Comparison of ENCODE assay signal across 9 cellular contexts in genomic region chr15:58517252-58517681, GRCh38.
DNase-seq lines count a peak whose midpoint lies in the region; ATAC-seq and TF ChIP-seq lines count a peak whose summit lies in the region.
"Had no signal": no experiment of that assay in that cellular context is flagged by ENCODE, and none has a peak within 500 bp of the region (broad histone marks: within the 10 kb centered on the region; RNA-seq: fewer than 3 reads in every experiment).

No MANE protein-coding gene starts in this region.

- peaks cover 3% of the 10 kb centered on the region for H3K9me3 Mint-ChIP-seq in activated CD4-positive, alpha-beta memory T cell treated with anti-CD3 and anti-CD28 coated beads for 36 hours
- H3K9me3 Mint-ChIP-seq in immature natural killer cell (peaks cover 0 to 2% (median 0%) of the 10 kb centered on the region in 6 donors), osteocyte (ENCODE audit: unreplicated experiment) (peaks cover 4% of the 10 kb centered on the region)

- H3K27me3 Mint-ChIP-seq in activated CD4-positive, alpha-beta memory T cell treated with anti-CD3 and anti-CD28 coated beads for 36 hours, result no peaks in the 10 kb centered on the region
- H3K27me3 Mint-ChIP-seq in immature natural killer cell (ENCODE audit: low read depth in 3 of 3) (peaks cover 11 to 22% (median 21%) of the 10 kb centered on the region in 3 donors), osteocyte (ENCODE audit: unreplicated experiment) (no peaks in the 10 kb centered on the region)

- H3K4me3 Mint-ChIP-seq in activated CD4-positive, alpha-beta memory T cell treated with anti-CD3 and anti-CD28 coated beads for 36 hours, result no peak overlapping the region
- peak overlapping the region; percentile 39 to 79 (median 67) for H3K4me3 Mint-ChIP-seq in immature natural killer cell
- no peak overlapping the region for H3K4me3 Mint-ChIP-seq in osteocyte (ENCODE audit: unreplicated experiment)

- TF ChIP-seq CTCF in upper lobe of right lung (IDR thresholded peaks at IDR 0.05), result no peak
- no peak for TF ChIP-seq CTCF in osteocyte (IDR thresholded peaks at IDR 0.05)

- POLR2A ChIA-PET in activated CD4-positive, alpha-beta memory T cell treated with anti-CD3 and anti-CD28 coated beads for 36 hours (lab: Charles Lee), result interaction anchor here (0.7 kb wide), 1 partner anchor 253 kb away, joined by 3 read pairs; the partner anchor contains the start of gene MINDY2

- peaks cover 11% of the 10 kb centered on the region for H3K4me1 ChIP-seq in upper lobe of right lung

- peak overlapping the region; percentile 38 for H3K27ac ChIP-seq in upper lobe of right lung

- H3K9me3 ChIP-seq in upper lobe of right lung, result no peaks in the 10 kb centered on the region

- no peaks in the 10 kb centered on the region for H3K36me3 Mint-ChIP-seq in activated CD4-positive, alpha-beta memory T cell treated with anti-CD3 and anti-CD28 coated beads for 36 hours
- peaks cover 0 to 3% (median 2%) of the 10 kb centered on the region in 3 donors for H3K36me3 Mint-ChIP-seq in immature natural killer cell
- peaks cover 3% of the 10 kb centered on the region for H3K36me3 Mint-ChIP-seq in osteocyte (ENCODE audit: unreplicated experiment)

- no peak overlapping the region for H3K4me3 ChIP-seq in upper lobe of right lung

- H3K4me1 Mint-ChIP-seq in activated CD4-positive, alpha-beta memory T cell treated with anti-CD3 and anti-CD28 coated beads for 36 hours (ENCODE audit: low read depth), result peaks cover 24% of the 10 kb centered on the region
- H3K4me1 Mint-ChIP-seq in immature natural killer cell, result peaks cover 58 to 76% of the 10 kb centered on the region in 2 donors
- peaks cover 41% of the 10 kb centered on the region for H3K4me1 Mint-ChIP-seq in osteocyte (ENCODE audit: unreplicated experiment)

- H3K27ac Mint-ChIP-seq in activated CD4-positive, alpha-beta memory T cell treated with anti-CD3 and anti-CD28 coated beads for 36 hours, result no peak overlapping the region
- H3K27ac Mint-ChIP-seq in immature natural killer cell (peak overlapping the region; percentile 96 to 99 (median 98)), osteocyte (ENCODE audit: unreplicated experiment) (no peak overlapping the region)

- intact Hi-C loops in left ventricle myocardium superior (cut with micrococcal nuclease), result no loop called here
- intact Hi-C loops in Right ventricle myocardium inferior (cut with DNase I), result no loop called here
- intact Hi-C loops in activated CD4-positive, alpha-beta memory T cell treated with anti-CD3 and anti-CD28 coated beads for 36 hours (cut with micrococcal nuclease), result loop anchor here (5.0 kb wide), 1 partner anchor 45 kb away; no protein-coding TSS in a partner anchor
- intact Hi-C loops in upper lobe of right lung (cut with DNase I), result no loop called here

- CTCF ChIA-PET in activated CD4-positive, alpha-beta memory T cell treated with anti-CD3 and anti-CD28 coated beads for 36 hours (lab: Charles Lee), result interaction anchor here (0.9 to 1.2 kb wide), 2 partner anchors 8 to 38 kb away, joined by 3 read pairs; no protein-coding TSS in a partner anchor

- H3K36me3 ChIP-seq in upper lobe of right lung, result no peaks in the 10 kb centered on the region

- ATAC-seq in left ventricle myocardium superior (peak; percentile 24), Right ventricle myocardium inferior (no peak), upper lobe of right lung (no peak)

- no peak for DNase-seq in left ventricle myocardium superior
- no peak for DNase-seq in Right ventricle myocardium inferior (ENCODE audit: missing footprints)
- DNase-seq in activated CD4-positive, alpha-beta memory T cell treated with anti-CD3 and anti-CD28 coated beads for 36 hours, result peak; percentile 23
- DNase-seq in immature natural killer cell, result peak in 1 of 3 donors; percentile 34
- no peak for DNase-seq in upper lobe of right lung
- no peak for DNase-seq in ACHN
- DNase-seq in osteocyte (ENCODE audit: extremely low spot score, unreplicated experiment), result no peak
- no peak for DNase-seq in AG20443 (ENCODE audit: low spot score)
- DNase-seq: COR-L47 had no signal

- in situ Hi-C loops in ACHN (cut with HindIII; ENCODE audit: low pct_ligation_motif_present, low pct_unique_long_range_greater_than_20kb, low sequenced_read_pairs), result no loop called here

- H3K27me3 ChIP-seq in upper lobe of right lung, result no peaks in the 10 kb centered on the region

Comparison
In these comparisons a context has a peak if more than half of its experiments do, and no peak if none do; other contexts are left out.
1. H3K27ac Mint-ChIP-seq: peak in immature natural killer cell (6 of 6); none in activated CD4-positive, alpha-beta memory T cell treated with anti-CD3 and anti-CD28 coated beads for 36 hours (single experiment) and osteocyte (single experiment).
2. H3K4me3 Mint-ChIP-seq: peak in immature natural killer cell (5 of 5); none in activated CD4-positive, alpha-beta memory T cell treated with anti-CD3 and anti-CD28 coated beads for 36 hours (single experiment) and osteocyte (single experiment).